ENCODE assay signal across 20 cellular contexts in genomic region chr4:129144755-129145206, GRCh38.
"Had no signal": no experiment of that assay in that cellular context is flagged by ENCODE, and none has a peak within 500 bp of the region (broad histone marks: within the 10 kb centered on the region; RNA-seq: fewer than 3 reads in every experiment).

No MANE protein-coding gene starts in this region.

- H3K4me3 Mint-ChIP-seq: activated CD4-positive, alpha-beta T cell treated with anti-CD3 and anti-CD28 coated beads, Interleukin-2, amount 10 ng/mL, durations not matched to agents 24 days and 14 days; activated CD8-positive, alpha-beta T cell treated with anti-CD3 and anti-CD28 coated beads, Interleukin-2, amount 10 ng/mL, durations not matched to agents 7 days and 5 days; activated naive CD4-positive, alpha-beta T cell treated with anti-CD3 and anti-CD28 coated beads, Interleukin-2, amount 50 U/mL, for 24 hours; activated T-cell treated with anti-CD3 and anti-CD28 coated beads, Interleukin-2, amount 50 U/mL, for 24 hours; nephron; stimulated activated naive CD8-positive, alpha-beta T cell treated with anti-CD3 and anti-CD28 coated beads, Interleukin-15, Interleukin-2, amounts not matched to agents 100 ng/mL and 50 ng/mL, for 24 hours; T-helper 2 cell treated with Interferon-gamma antibody and Interleukin-4, amounts not matched to agents 5 μg/mL and 100 μg/mL, for 36 hours had no signal

- H3K27ac Mint-ChIP-seq: activated CD4-positive, alpha-beta T cell treated with anti-CD3 and anti-CD28 coated beads, Interleukin-2, amount 10 ng/mL, durations not matched to agents 24 days and 14 days; activated CD8-positive, alpha-beta T cell treated with anti-CD3 and anti-CD28 coated beads, Interleukin-2, amount 10 ng/mL, durations not matched to agents 7 days and 5 days; activated naive CD4-positive, alpha-beta T cell treated with anti-CD3 and anti-CD28 coated beads, Interleukin-2, amount 50 U/mL, for 24 hours; activated T-cell treated with anti-CD3 and anti-CD28 coated beads, Interleukin-2, amount 50 U/mL, for 24 hours; activated T-helper 2 cell treated with anti-CD3 and anti-CD28 coated beads, Interferon-gamma antibody, Interleukin-2, Interleukin-4, amounts not matched to agents 10 μg/mL and 5 μg/mL and 100 μg/mL, durations not matched to agents 14 hours and 24 hours and 36 hours; nephron; stimulated activated naive CD8-positive, alpha-beta T cell treated with anti-CD3 and anti-CD28 coated beads, Interleukin-15, Interleukin-2, amounts not matched to agents 100 ng/mL and 50 ng/mL, for 24 hours; T-helper 2 cell treated with Interferon-gamma antibody and Interleukin-4, amounts not matched to agents 5 μg/mL and 100 μg/mL, for 36 hours had no signal

- H3K36me3 Mint-ChIP-seq: activated naive CD4-positive, alpha-beta T cell treated with anti-CD3 and anti-CD28 coated beads, Interleukin-2, amount 50 U/mL, for 24 hours had no signal

- DNase-seq: activated CD4-positive, alpha-beta T cell treated with anti-CD3 and anti-CD28 coated beads, Interleukin-2, amount 10 ng/mL, durations not matched to agents 24 days and 14 days; activated CD8-positive, alpha-beta T cell treated with anti-CD3 and anti-CD28 coated beads, Interleukin-2, amount 10 ng/mL, durations not matched to agents 7 days and 5 days; activated T-cell treated with anti-CD3 and anti-CD28 coated beads, Interleukin-2, amount 50 U/mL, for 24 hours; effector CD8-positive, alpha-beta T cell; esophagus squamous epithelium; foreskin keratinocyte; hypothalamus; lower lobe of right lung; occipital lobe; stimulated activated CD4-positive, alpha-beta T cell treated with anti-CD3 and anti-CD28 coated beads, Interleukin-15, amount 100 ng/mL, for 24 hours; stimulated activated CD4-positive, alpha-beta T cell treated with anti-CD3 and anti-CD28 coated beads, Interleukin-2, amount 100 ng/mL, for 48 hours had no signal

- H3K4me1 Mint-ChIP-seq: activated CD4-positive, alpha-beta T cell treated with anti-CD3 and anti-CD28 coated beads, Interleukin-2, amount 10 ng/mL, durations not matched to agents 24 days and 14 days; activated naive CD4-positive, alpha-beta T cell treated with anti-CD3 and anti-CD28 coated beads, Interleukin-2, amount 50 U/mL, for 24 hours had no signal

- H3K27me3 Mint-ChIP-seq: activated naive CD4-positive, alpha-beta T cell treated with anti-CD3 and anti-CD28 coated beads, Interleukin-2, amount 50 U/mL, for 24 hours had no signal

- H3K4me3 ChIP-seq: ascending aorta, coronary artery, esophagus squamous epithelium, lower lobe of right lung, skin epidermis, tibial nerve had no signal

- H3K9me3 Mint-ChIP-seq: activated CD4-positive, alpha-beta T cell treated with anti-CD3 and anti-CD28 coated beads, Interleukin-2, amount 10 ng/mL, durations not matched to agents 24 days and 14 days; activated naive CD4-positive, alpha-beta T cell treated with anti-CD3 and anti-CD28 coated beads, Interleukin-2, amount 50 U/mL, for 24 hours; activated T-cell treated with anti-CD3 and anti-CD28 coated beads, Interleukin-2, amount 50 U/mL, for 24 hours; activated T-helper 2 cell treated with anti-CD3 and anti-CD28 coated beads, Interferon-gamma antibody, Interleukin-2, Interleukin-4, amounts not matched to agents 10 μg/mL and 5 μg/mL and 100 μg/mL, durations not matched to agents 14 hours and 24 hours and 36 hours; nephron; stimulated activated naive CD8-positive, alpha-beta T cell treated with anti-CD3 and anti-CD28 coated beads, Interleukin-15, Interleukin-2, amounts not matched to agents 100 ng/mL and 50 ng/mL, for 24 hours; T-helper 2 cell treated with Interferon-gamma antibody and Interleukin-4, amounts not matched to agents 5 μg/mL and 100 μg/mL, for 36 hours had no signal

- ATAC-seq: activated CD8-positive, alpha-beta T cell treated with anti-CD3 and anti-CD28 coated beads, Interleukin-2, amount 10 ng/mL, durations not matched to agents 7 days and 5 days; foreskin keratinocyte; lower lobe of right lung had no signal
